Comparison of ENCODE assay signal across 20 cellular contexts in genomic region chr22:20056161-20056560, GRCh38. TPM values are rescaled to one million over a fixed set of nuclear protein-coding genes. Genes with fewer than 3 reads are reported as not detected.
A peak's percentile ranks its signal among the peaks of the same experiment; 100 is the strongest.
DNase-seq lines count a peak whose midpoint lies in the region; ATAC-seq, FAIRE-seq and TF ChIP-seq lines count a peak whose summit lies in the region.
"Had no signal": no experiment of that assay in that cellular context is flagged by ENCODE, and none has a peak within 500 bp of the region (broad histone marks: within the 10 kb centered on the region; RNA-seq: fewer than 3 reads in every experiment).

No MANE protein-coding gene starts in this region.

- TF ChIP-seq CTCF in K562 (IDR thresholded peaks at IDR 0.05 in 2 of 3, conservative IDR thresholded peaks at IDR 0.05 in 1 of 3; ENCODE audit: insufficient read depth in 2 of 3, low read depth in 1 of 3, low read length in 3 of 3), result no peak
- TF ChIP-seq CTCF in lower lobe of right lung (IDR thresholded peaks at IDR 0.05), result no peak

- H3K4me2 ChIP-seq in K562 (ENCODE audit: insufficient read depth, low read length) (no peak overlapping the region), mesenchymal stem cell (ENCODE audit: low read length, poor library complexity, severe bottlenecking) (no peak overlapping the region)

- in situ Hi-C loops in K562 (cut with MboI), result no loop called here

- H3K79me1 ChIP-seq in mesenchymal stem cell (replicated peaks; ENCODE audit: low read length, poor library complexity, severe bottlenecking), result peaks cover 17% of the 10 kb centered on the region

- H3K9me3 ChIP-seq in K562 (replicated peaks; ENCODE audit: control insufficient read depth, insufficient read depth, low read depth, low read length), result no peaks in the 10 kb centered on the region
- no peaks in the 10 kb centered on the region for H3K9me3 ChIP-seq in mesenchymal stem cell (ENCODE audit: control insufficient read depth, low read length)
- no peaks in the 10 kb centered on the region for H3K9me3 ChIP-seq in lower lobe of right lung
- H3K9me3 ChIP-seq: Caco-2 had no signal

- no peak overlapping the region for H2BK15ac ChIP-seq in mesenchymal stem cell (ENCODE audit: low read depth, poor library complexity, severe bottlenecking)

- H3K27me3 ChIP-seq in K562 (ENCODE audit: control insufficient read depth in 2 of 2, insufficient read depth in 2 of 2, low read length in 2 of 2), result no peaks in the 10 kb centered on the region
- H3K27me3 ChIP-seq in mesenchymal stem cell (ENCODE audit: control insufficient read depth in 1 of 2, insufficient read depth in 1 of 2, low read length in 2 of 2), result no peaks in the 10 kb centered on the region
- H3K27me3 ChIP-seq in lower lobe of right lung (ENCODE audit: low read depth), result no peaks in the 10 kb centered on the region

- H3K79me2 ChIP-seq in K562 (ENCODE audit: control insufficient read depth, insufficient read depth, low read length), result peaks cover 13% of the 10 kb centered on the region; the same call in 2 of the 3 replicates

- H2BK120ac ChIP-seq in mesenchymal stem cell (ENCODE audit: low read depth, low read length), result no peak overlapping the region

- ATAC-seq in Right ventricle myocardium inferior (no peak), left ventricle myocardium superior (no peak), K562 (no peak), lower lobe of right lung (no peak)
- ATAC-seq: HepG2 had no signal

- no peak overlapping the region for H3K18ac ChIP-seq in mesenchymal stem cell (ENCODE audit: low read depth in 1 of 2, low read length in 2 of 2)

- H3K9me1 ChIP-seq in K562 (ENCODE audit: control insufficient read depth, insufficient read depth, low read length), result peaks cover 27% of the 10 kb centered on the region

- CTCF ChIA-PET in K562 (lab: Yijun Ruan, JAX; ENCODE audit: low intra/inter-chr PET ratio), result no interaction called here

- TF ChIP-seq EP300 in K562 (IDR thresholded peaks at IDR 0.05; ENCODE audit: low read length), result no peak

- H4K91ac ChIP-seq in mesenchymal stem cell (ENCODE audit: low read length), result peak overlapping the region; percentile 25

- H3K14ac ChIP-seq in mesenchymal stem cell (ENCODE audit: low read length in 2 of 2), result no peak overlapping the region

- H3K23ac ChIP-seq in mesenchymal stem cell (ENCODE audit: low read length in 2 of 2), result no peak overlapping the region

- H2BK5ac ChIP-seq in mesenchymal stem cell (ENCODE audit: low read depth, low read length, poor library complexity, severe bottlenecking), result no peak overlapping the region

- FAIRE-seq in K562 (lab: Jason Lieb, UNC), result no peak
- FAIRE-seq: D721Med, GM12892, GM18507, HepG2 had no signal

- H3K27ac ChIP-seq in K562 (ENCODE audit: extremely low read depth, low read depth, low read length), result no peak overlapping the region
- no peak overlapping the region for H3K27ac ChIP-seq in mesenchymal stem cell (ENCODE audit: low read length, poor library complexity, severe bottlenecking)
- H3K27ac ChIP-seq in lower lobe of right lung, result no peak overlapping the region
- H3K27ac ChIP-seq: GM23248 had no signal

- H3K4ac ChIP-seq in mesenchymal stem cell (ENCODE audit: low read depth in 1 of 2, low read length in 2 of 2), result no peak overlapping the region

- TF ChIP-seq RAD21 in K562 (CRISPR knock-in tag; conservative IDR thresholded peaks at IDR 0.05 in 1 of 2, IDR thresholded peaks at IDR 0.05 in 1 of 2), result no peak

- intact Hi-C loops in Right ventricle myocardium inferior (cut with DNase I), result no loop called here
- intact Hi-C loops in left ventricle myocardium superior (cut with micrococcal nuclease), result no loop called here
- intact Hi-C loops in K562 (cut with micrococcal nuclease), result no loop called here
- intact Hi-C loops in lower lobe of right lung (cut with DNase I), result no loop called here

- peaks cover 28 to 83% of the 10 kb centered on the region in 2 experiments for H3K4me1 ChIP-seq in K562 (replicated peaks in 1 of 2; ENCODE audit: control insufficient read depth in 2 of 2, insufficient read depth in 2 of 2, low read length in 2 of 2)
- no peaks in the 10 kb centered on the region for H3K4me1 ChIP-seq in mesenchymal stem cell (ENCODE audit: control insufficient read depth, insufficient read depth, low read depth, low read length)
- H3K4me1 ChIP-seq in lower lobe of right lung, result no peaks in the 10 kb centered on the region
- H3K4me1 ChIP-seq: Caco-2 had no signal

- BruUV-seq in K562 (replicated peaks; lab: Mats Ljungman, UMichigan), result no TSS peak

- peak; percentile 48 for DNase-seq in Right ventricle myocardium inferior (ENCODE audit: missing footprints)
- no peak for DNase-seq in left ventricle myocardium superior
- DNase-seq in K562 (ENCODE audit: extremely low read depth in 1 of 4, low spot score in 3 of 4), result no peak
- DNase-seq in mesenchymal stem cell, result no peak
- no peak for DNase-seq in activated CD4-positive, CD25-positive, alpha-beta regulatory T cell treated with anti-CD3 and anti-CD28 coated beads, Interleukin-2, amount 50 U/mL, for 72 hours
- DNase-seq in lower lobe of right lung, result no peak
- no peak for DNase-seq in cerebellar cortex (ENCODE audit: low spot score)
- no peak for DNase-seq in NCI-H510A (lab: John Stamatoyannopoulos, UW)
- DNase-seq: 8988T; C1 segment of cervical spinal cord; Caco-2; CD4-positive, alpha-beta T cell; DMS79; GDM1; GM23248; H7 had no signal

- H2AK5ac ChIP-seq in mesenchymal stem cell (ENCODE audit: low read length, severe bottlenecking), result no peak overlapping the region

- no peak for TF ChIP-seq POLR2A in K562 (conservative IDR thresholded peaks at IDR 0.05)

- no peak overlapping the region for H3K4me3 ChIP-seq in K562
- H3K4me3 ChIP-seq in mesenchymal stem cell (ENCODE audit: insufficient read depth in 1 of 2, low read depth in 1 of 2, low read length in 2 of 2), result no peak overlapping the region
- no peak overlapping the region for H3K4me3 ChIP-seq in lower lobe of right lung
- H3K4me3 ChIP-seq: GM23248 had no signal

- H4K8ac ChIP-seq in mesenchymal stem cell (ENCODE audit: low read length), result no peak overlapping the region

- H2BK12ac ChIP-seq in mesenchymal stem cell (ENCODE audit: low read length in 2 of 2), result no peak overlapping the region

- H2AFZ ChIP-seq in K562 (ENCODE audit: low read depth, low read length) (no peak overlapping the region), mesenchymal stem cell (ENCODE audit: low read depth, low read length) (no peak overlapping the region)
- H2AFZ ChIP-seq: GM23248 had no signal

- WGBS in K562 (ENCODE audit: insufficient coverage, low coverage, missing lambda C conversion rate), result 88% methylated on average over 10 of the region's 10 CpGs
- WGBS in mesenchymal stem cell, result 95% methylated on average over 10 of the region's 10 CpGs

- peaks cover 77% of the 10 kb centered on the region for H3K36me3 ChIP-seq in K562 (ENCODE audit: control insufficient read depth, insufficient read depth, low read length)
- H3K36me3 ChIP-seq in mesenchymal stem cell (ENCODE audit: control insufficient read depth in 1 of 2, insufficient read depth in 2 of 2, low read depth in 1 of 2, low read length in 2 of 2), result peaks cover 73 to 78% of the 10 kb centered on the region in 2 experiments
- peaks cover 94% of the 10 kb centered on the region for H3K36me3 ChIP-seq in lower lobe of right lung

- H4K20me1 ChIP-seq in K562 (replicated peaks; ENCODE audit: control insufficient read depth, insufficient read depth, low read length), result peaks cover 11% of the 10 kb centered on the region; the same call in 1 of the 2 replicates

- peak overlapping the region in 1 of 2 experiments; percentile 46; a peak in 2 of 4 replicates for H3K9ac ChIP-seq in K562 (ENCODE audit: insufficient read depth in 1 of 2, low read depth in 2 of 2, low read length in 2 of 2)
- H3K9ac ChIP-seq in mesenchymal stem cell (ENCODE audit: low read length), result no peak overlapping the region
- H3K9ac ChIP-seq: GM23248 had no signal

- POLR2A ChIA-PET in K562 (lab: Yijun Ruan, JAX), result interaction anchor here (0.6 to 3.3 kb wide), 7 partner anchors 10 to 60 kb away, joined by 3 to 10 read pairs (median 3); no protein-coding TSS in a partner anchor

RNA-seq across cellular contexts. Expression of gene DGCR8, which starts 23.9 kb away (rescaled TPM):
- total RNA-seq in Right ventricle myocardium inferior (18.0 TPM), left ventricle myocardium superior (17.7 TPM), K562 (2014; rRNA removed) (107 and 108 TPM in 2 replicates), K562 (2014; rRNA removed; fragmentation: Illumina TruSeq; extraction: Trizol) (43.7 and 49.4 TPM in 2 replicates), K562 (2015; rRNA removed; fragmentation: Illumina TruSeq; extraction: Trizol) (80.1 and 81.2 TPM in 2 replicates), K562 (2021) (116 and 119 TPM in 2 replicates), lower lobe of right lung (29.5 TPM)
- total RNA-seq in K562 (2011; cell fraction: chromatin; rRNA removed; ENCODE audit: low replicate concordance), result 638 and 1,105 TPM in 2 replicates
- 550 and 577 TPM in 2 replicates for total RNA-seq in K562 (2011; cell fraction: nucleolus; rRNA removed)
- 502 and 511 TPM in 2 replicates for total RNA-seq in K562 (2011; cell fraction: nucleoplasm; rRNA removed)
- polyA plus RNA-seq in K562 (2011; rRNA removed) (81.8 and 155 TPM in 2 replicates), K562 (2014; fragmentation: Illumina TruSeq; extraction: Trizol) (70.4 and 75.0 TPM in 2 replicates), K562 (2014; fragmentation: Nextera tagmentation; extraction: Ambion mirVana) (1 to 10 TPM; 5.9 to 7.7 TPM), K562 (2014; rRNA removed) (135 and 144 TPM in 2 replicates)
- polyA plus RNA-seq in K562 (2011; cell fraction: cytosol; rRNA removed), result 51.2 and 92.7 TPM in 2 replicates
- polyA plus RNA-seq in K562 (2011; cell fraction: nucleus; rRNA removed), result 1,167 and 1,418 TPM in 2 replicates
- 76.7 and 85.3 TPM in 2 replicates for polyA plus RNA-seq in K562 (2012)
- 62.1 and 82.0 TPM in 2 replicates for polyA minus RNA-seq in K562 (2011; rRNA and poly(A)+ RNA removed)
- polyA minus RNA-seq in K562 (2011; cell fraction: cytosol; rRNA and poly(A)+ RNA removed), result 35.2 and 46.4 TPM in 2 replicates
- 210 and 349 TPM in 2 replicates for polyA minus RNA-seq in K562 (2011; cell fraction: nucleus; rRNA and poly(A)+ RNA removed)
- polyA plus RNA-seq in mesenchymal stem cell (2013, experiment 1 of 2), result 11.9 TPM
- polyA plus RNA-seq in mesenchymal stem cell (2013, experiment 2 of 2), result 11.1 TPM

RNA-seq across cellular contexts. Expression of gene TANGO2, which starts 35.3 kb away (rescaled TPM):
- total RNA-seq in Right ventricle myocardium inferior (54.6 TPM), left ventricle myocardium superior (71.5 TPM), K562 (2014; rRNA removed) (70.1 and 95.8 TPM in 2 replicates), K562 (2014; rRNA removed; fragmentation: Illumina TruSeq; extraction: Trizol) (36.1 and 45.9 TPM in 2 replicates), K562 (2015; rRNA removed; fragmentation: Illumina TruSeq; extraction: Trizol) (55.8 and 57.2 TPM in 2 replicates), K562 (2021) (94.1 and 97.3 TPM in 2 replicates), lower lobe of right lung (45.1 TPM)
- total RNA-seq in K562 (2011; cell fraction: chromatin; rRNA removed; ENCODE audit: low replicate concordance), result 160 and 395 TPM in 2 replicates
- total RNA-seq in K562 (2011; cell fraction: nucleolus; rRNA removed), result 227 and 229 TPM in 2 replicates
- total RNA-seq in K562 (2011; cell fraction: nucleoplasm; rRNA removed), result 196 and 211 TPM in 2 replicates
- polyA plus RNA-seq in K562 (2011; rRNA removed) (94.9 and 115 TPM in 2 replicates), K562 (2014; fragmentation: Illumina TruSeq; extraction: Trizol) (88.3 and 89.4 TPM in 2 replicates), K562 (2014; fragmentation: Nextera tagmentation; extraction: Ambion mirVana) (10 to 100 TPM; 15.5 to 17.5 TPM), K562 (2014; rRNA removed) (89.6 and 92.5 TPM in 2 replicates)
- 157 and 209 TPM in 2 replicates for polyA plus RNA-seq in K562 (2011; cell fraction: cytosol; rRNA removed)
- 157 and 195 TPM in 2 replicates for polyA plus RNA-seq in K562 (2011; cell fraction: nucleus; rRNA removed)
- 68.2 and 73.0 TPM in 2 replicates for polyA plus RNA-seq in K562 (2012)
- 130 and 186 TPM in 2 replicates for polyA minus RNA-seq in K562 (2011; rRNA and poly(A)+ RNA removed)
- 73.2 and 76.1 TPM in 2 replicates for polyA minus RNA-seq in K562 (2011; cell fraction: cytosol; rRNA and poly(A)+ RNA removed)
- 63.1 and 85.0 TPM in 2 replicates for polyA minus RNA-seq in K562 (2011; cell fraction: nucleus; rRNA and poly(A)+ RNA removed)
- polyA plus RNA-seq in mesenchymal stem cell (2013, experiment 1 of 2), result 16.0 TPM
- polyA plus RNA-seq in mesenchymal stem cell (2013, experiment 2 of 2), result 16.1 TPM

RNA-seq across cellular contexts. Expression of gene ARVCF, which starts 39.5 kb away (rescaled TPM):
- total RNA-seq in Right ventricle myocardium inferior, result 30.5 TPM
- total RNA-seq in left ventricle myocardium superior, result 26.8 TPM
- total RNA-seq in K562 (2011; cell fraction: chromatin; rRNA removed; ENCODE audit: low replicate concordance), result 114 and 328 TPM in 2 replicates
- 214 and 270 TPM in 2 replicates for total RNA-seq in K562 (2011; cell fraction: nucleolus; rRNA removed)
- total RNA-seq in K562 (2011; cell fraction: nucleoplasm; rRNA removed), result 106 and 131 TPM in 2 replicates
- total RNA-seq in K562 (2014; rRNA removed), result 49.3 and 54.2 TPM in 2 replicates
- 2.2 and 4.5 TPM in 2 replicates for total RNA-seq in K562 (2014; rRNA removed; fragmentation: Illumina TruSeq; extraction: Trizol)
- total RNA-seq in K562 (2015; rRNA removed; fragmentation: Illumina TruSeq; extraction: Trizol), result 13.3 and 15.6 TPM in 2 replicates
- total RNA-seq in K562 (2021), result 46.5 and 50.6 TPM in 2 replicates
- 35.2 and 71.6 TPM in 2 replicates for polyA plus RNA-seq in K562 (2011; rRNA removed)
- polyA plus RNA-seq in K562 (2011; cell fraction: cytosol; rRNA removed), result 134 and 673 TPM in 2 replicates
- polyA plus RNA-seq in K562 (2011; cell fraction: nucleus; rRNA removed), result 407 and 424 TPM in 2 replicates
- 30.0 and 31.2 TPM in 2 replicates for polyA plus RNA-seq in K562 (2012)
- polyA plus RNA-seq in K562 (2014; fragmentation: Illumina TruSeq; extraction: Trizol), result 8.0 and 15.9 TPM in 2 replicates
- polyA plus RNA-seq in K562 (2014; fragmentation: Nextera tagmentation; extraction: Ambion mirVana), result under 1 TPM; 0.03 to 0.17 TPM
- 42.5 and 97.4 TPM in 2 replicates for polyA plus RNA-seq in K562 (2014; rRNA removed)
- polyA minus RNA-seq in K562 (2011; rRNA and poly(A)+ RNA removed), result 15.1 and 15.6 TPM in 2 replicates
- 24.6 and 52.4 TPM in 2 replicates for polyA minus RNA-seq in K562 (2011; cell fraction: cytosol; rRNA and poly(A)+ RNA removed)
- polyA minus RNA-seq in K562 (2011; cell fraction: nucleus; rRNA and poly(A)+ RNA removed), result 96.8 and 145 TPM in 2 replicates
- polyA plus RNA-seq in mesenchymal stem cell (2013, experiment 1 of 2), result 3.0 TPM
- polyA plus RNA-seq in mesenchymal stem cell (2013, experiment 2 of 2), result 3.2 TPM
- total RNA-seq in lower lobe of right lung, result 16.8 TPM

RNA-seq across cellular contexts. Expression of gene RANBP1, which starts 59.7 kb away (rescaled TPM):
- total RNA-seq in Right ventricle myocardium inferior (42.7 TPM), left ventricle myocardium superior (36.6 TPM), K562 (2014; rRNA removed) (2,045 and 2,260 TPM in 2 replicates), K562 (2014; rRNA removed; fragmentation: Illumina TruSeq; extraction: Trizol) (1,191 and 1,409 TPM in 2 replicates), K562 (2015; rRNA removed; fragmentation: Illumina TruSeq; extraction: Trizol) (1,591 and 1,659 TPM in 2 replicates), K562 (2021) (1,289 and 1,311 TPM in 2 replicates), lower lobe of right lung (58.3 TPM)
- total RNA-seq in K562 (2011; cell fraction: chromatin; rRNA removed; ENCODE audit: low replicate concordance), result 525 and 801 TPM in 2 replicates
- 523 and 591 TPM in 2 replicates for total RNA-seq in K562 (2011; cell fraction: nucleolus; rRNA removed)
- 545 and 554 TPM in 2 replicates for total RNA-seq in K562 (2011; cell fraction: nucleoplasm; rRNA removed)
- polyA plus RNA-seq in K562 (2011; rRNA removed) (1,082 and 1,351 TPM in 2 replicates), K562 (2014; fragmentation: Illumina TruSeq; extraction: Trizol) (1,518 and 1,621 TPM in 2 replicates), K562 (2014; fragmentation: Nextera tagmentation; extraction: Ambion mirVana) (100 to 1,000 TPM; 162 to 207 TPM), K562 (2014; rRNA removed) (2,237 and 2,891 TPM in 2 replicates)
- polyA plus RNA-seq in K562 (2011; cell fraction: cytosol; rRNA removed), result 950 and 1,655 TPM in 2 replicates
- 1,008 and 1,512 TPM in 2 replicates for polyA plus RNA-seq in K562 (2011; cell fraction: nucleus; rRNA removed)
- polyA plus RNA-seq in K562 (2012), result 795 and 1,074 TPM in 2 replicates
- polyA minus RNA-seq in K562 (2011; rRNA and poly(A)+ RNA removed), result 896 and 959 TPM in 2 replicates
- polyA minus RNA-seq in K562 (2011; cell fraction: cytosol; rRNA and poly(A)+ RNA removed), result 618 and 835 TPM in 2 replicates
- polyA minus RNA-seq in K562 (2011; cell fraction: nucleus; rRNA and poly(A)+ RNA removed), result 183 and 414 TPM in 2 replicates
- polyA plus RNA-seq in mesenchymal stem cell (2013, experiment 1 of 2), result 126 TPM
- polyA plus RNA-seq in mesenchymal stem cell (2013, experiment 2 of 2), result 125 TPM
